16 cellular contexts compared by ENCODE assay signal in genomic region chr19:47195462-47195861, GRCh38.
"Had no signal": no experiment of that assay in that cellular context is flagged by ENCODE, and none has a peak within 500 bp of the region (broad histone marks: within the 10 kb centered on the region; RNA-seq: fewer than 3 reads in every experiment).

No MANE protein-coding gene starts in this region.

- H3K9me3 ChIP-seq: left lung, right atrium auricular region, suprapubic skin had no signal

- H3K4me3 ChIP-seq: dorsolateral prefrontal cortex, left lung, right atrium auricular region, suprapubic skin had no signal

- ATAC-seq: esophagus mucosa, left lung had no signal

- H3K27me3 ChIP-seq: dorsolateral prefrontal cortex, left lung, right atrium auricular region, suprapubic skin had no signal

- H3K27ac ChIP-seq: dorsolateral prefrontal cortex, left lung, right atrium auricular region, suprapubic skin had no signal

- H3K27me3 Mint-ChIP-seq: memory B cell had no signal

- H3K4me3 Mint-ChIP-seq: memory B cell, nephron had no signal

- H3K9me3 Mint-ChIP-seq: memory B cell, nephron had no signal

- DNase-seq: activated CD4-positive, alpha-beta T cell treated with anti-CD3 and anti-CD28 coated beads, Interleukin-2, amount 50 U/mL, for 1 hour; activated CD4-positive, CD25-positive, alpha-beta regulatory T cell; activated CD8-positive, alpha-beta memory T cell treated with anti-CD3 and anti-CD28 coated beads for 24 hours; activated effector memory CD4-positive, alpha-beta T cell treated with anti-CD3 and anti-CD28 coated beads, Interleukin-2, amount 50 U/mL, for 16 hours; dorsolateral prefrontal cortex; islet precursor cell; left lung; occipital lobe; stimulated activated CD4-positive, alpha-beta T cell treated with anti-CD3 and anti-CD28 coated beads, Interleukin-2, amount 100 ng/mL, for 48 hours; stimulated activated naive CD4-positive, alpha-beta T cell treated with Interleukin-2 at 50 U/mL for 16 hours; trophoblast cell had no signal

- H3K4me1 Mint-ChIP-seq: memory B cell had no signal

- H3K27ac Mint-ChIP-seq: memory B cell had no signal
